ENCODE assay signal across 10 cellular contexts in genomic region chr3:72273615-72274014, GRCh38.
A peak's percentile ranks its signal among the peaks of the same experiment; 100 is the strongest.
DNase-seq lines count a peak whose midpoint lies in the region; ATAC-seq and TF ChIP-seq lines count a peak whose summit lies in the region.
"Had no signal": no experiment of that assay in that cellular context is flagged by ENCODE, and none has a peak within 500 bp of the region (broad histone marks: within the 10 kb centered on the region; RNA-seq: fewer than 3 reads in every experiment).

No MANE protein-coding gene starts in this region.

- in situ Hi-C loops in mammary epithelial cell (cut with MboI; ENCODE audit: low sequenced_read_pairs in 2 of 2) (loop anchor here in 1 of 2 donors (25.0 kb wide), 1 partner anchor 311 kb away; no protein-coding TSS in a partner anchor), astrocyte of the spinal cord (cut with HindIII; ENCODE audit: low sequenced_read_pairs) (no loop called here), ACHN (cut with HindIII; ENCODE audit: low pct_ligation_motif_present, low pct_unique_long_range_greater_than_20kb, low sequenced_read_pairs) (no loop called here)

- H2AFZ ChIP-seq in mammary epithelial cell (ENCODE audit: low read depth, low read length) (no peak overlapping the region), MM.1S (ENCODE audit: low read length) (no peak overlapping the region)

- no peak for ATAC-seq in HG02970 (IDR thresholded peaks at IDR 0.05; ENCODE audit: low FRiP score, unreplicated experiment)

- intact Hi-C loops in MCF 10A (cut with micrococcal nuclease), result loop anchor here (5.0 to 10.0 kb wide), 4 partner anchors 64 to 549 kb away; partner anchors contain the start of gene RYBP
- intact Hi-C loops in mammary epithelial cell (cut with micrococcal nuclease), result no loop called here
- intact Hi-C loops in uterus (cut with DNase I; ENCODE audit: low total_unique reads), result no loop called here

- peak overlapping the region; percentile 82 for H3K27ac Mint-ChIP-seq in MCF 10A (ENCODE audit: low read depth, unreplicated experiment)

- peak overlapping the region; percentile 4 for H3K4me3 Mint-ChIP-seq in MCF 10A (ENCODE audit: unreplicated experiment)

- H3K4me3 ChIP-seq in mammary epithelial cell (replicated peaks in 1 of 3; ENCODE audit: insufficient read depth in 1 of 3, low read depth in 2 of 3, low read length in 3 of 3) (no peak overlapping the region), astrocyte of the spinal cord (ENCODE audit: low read depth, low read length) (no peak overlapping the region), uterus (no peak overlapping the region), MM.1S (ENCODE audit: low read length) (no peak overlapping the region)

- H3K79me2 ChIP-seq in mammary epithelial cell (ENCODE audit: insufficient read depth, low read length) (no peaks in the 10 kb centered on the region), MM.1S (ENCODE audit: low read length) (no peaks in the 10 kb centered on the region)

- no peak overlapping the region for H3K9ac ChIP-seq in mammary epithelial cell (ENCODE audit: insufficient read depth, low read length)
- no peak overlapping the region for H3K9ac ChIP-seq in MM.1S (ENCODE audit: low read length)

- H3K9me3 ChIP-seq in mammary epithelial cell (replicated peaks; ENCODE audit: insufficient read depth, low read length) (no peaks in the 10 kb centered on the region), uterus (no peaks in the 10 kb centered on the region), MM.1S (replicated peaks; ENCODE audit: insufficient read depth, low read length) (no peaks in the 10 kb centered on the region)

- H3F3A ChIP-seq in MM.1S (ENCODE audit: insufficient read depth, low read length), result 0 out of 2 replicates have a peak, but pooled peaks cover 3% of the 10 kb centered on the region

- DNase-seq in MCF 10A (ENCODE audit: unreplicated experiment), result no peak
- DNase-seq in mammary epithelial cell, result no peak
- peak; percentile 94 for DNase-seq in astrocyte of the spinal cord (ENCODE audit: low read depth, low spot score)
- no peak for DNase-seq in uterus
- no peak for DNase-seq in MM.1S
- DNase-seq in ACHN, result no peak
- DNase-seq: 8988T; activated T-cell treated with anti-CD3 and anti-CD28 coated beads, Interleukin-2, amount 50 U/mL, for 48 hours had no signal

- no peaks in the 10 kb centered on the region for H3K36me3 ChIP-seq in mammary epithelial cell (ENCODE audit: insufficient read depth, low read length)
- no peaks in the 10 kb centered on the region for H3K36me3 ChIP-seq in uterus
- no peaks in the 10 kb centered on the region for H3K36me3 ChIP-seq in MM.1S (replicated peaks; ENCODE audit: insufficient read depth, low read length)

- H3K27ac ChIP-seq in mammary epithelial cell (ENCODE audit: insufficient read depth, low read depth, low read length) (no peak overlapping the region), layer of hippocampus (ENCODE audit: low read depth, low read length) (peak overlapping the region; percentile 89), uterus (peak overlapping the region; percentile 61 to 79), MM.1S (ENCODE audit: low read length) (no peak overlapping the region)

- TF ChIP-seq CTCF in MCF 10A (IDR thresholded peaks at IDR 0.05; ENCODE audit: unreplicated experiment), result no peak
- TF ChIP-seq CTCF in mammary epithelial cell (conservative IDR thresholded peaks at IDR 0.05 in 1 of 2, IDR thresholded peaks at IDR 0.05 in 1 of 2; ENCODE audit: extremely low read depth in 1 of 2, insufficient read depth in 1 of 2, low read depth in 1 of 2, low read length in 2 of 2), result no peak
- TF ChIP-seq CTCF in astrocyte of the spinal cord (IDR thresholded peaks at IDR 0.05; ENCODE audit: low read depth, low read length), result no peak
- no peak for TF ChIP-seq CTCF in uterus (IDR thresholded peaks at IDR 0.05)
- TF ChIP-seq CTCF in MM.1S (IDR thresholded peaks at IDR 0.05; ENCODE audit: low read length), result no peak

- H3K36me3 Mint-ChIP-seq in MCF 10A (ENCODE audit: insufficient read depth, unreplicated experiment), result peaks cover 5% of the 10 kb centered on the region

- H3K4me1 ChIP-seq in mammary epithelial cell (ENCODE audit: insufficient read depth, low read length), result peaks cover 10% of the 10 kb centered on the region
- H3K4me1 ChIP-seq in uterus, result peaks cover 3 to 5% of the 10 kb centered on the region in 2 donors
- H3K4me1 ChIP-seq in MM.1S (ENCODE audit: low read length), result peaks cover 17% of the 10 kb centered on the region

- H4K20me1 ChIP-seq in mammary epithelial cell (ENCODE audit: insufficient read depth, low read length) (no peaks in the 10 kb centered on the region), MM.1S (ENCODE audit: insufficient read depth, low read length) (no peaks in the 10 kb centered on the region)

- no peaks in the 10 kb centered on the region for H3K9me2 ChIP-seq in MM.1S (replicated peaks; ENCODE audit: insufficient read depth, low read length)

- POLR2A ChIA-PET in MCF 10A (lab: Yijun Ruan, JAX), result no interaction called here

- 50% methylated on average over 5 of the region's 6 CpGs for WGBS in mammary epithelial cell (ENCODE audit: low coverage, missing lambda C conversion rate)

- BruUV-seq in MCF 10A (replicated peaks; lab: Mats Ljungman, UMichigan) (no TSS peak), mammary epithelial cell (replicated peaks; lab: Mats Ljungman, UMichigan) (no TSS peak)

- CTCF ChIA-PET in MCF 10A (lab: Yijun Ruan, JAX), result no interaction called here
- CTCF ChIA-PET in mammary epithelial cell (lab: Charles Lee; ENCODE audit: low non-redundant PET), result no interaction called here

- peaks cover 30% of the 10 kb centered on the region for H3K4me1 Mint-ChIP-seq in MCF 10A (ENCODE audit: insufficient read depth, unreplicated experiment)

- H3K27me3 Mint-ChIP-seq in MCF 10A (ENCODE audit: insufficient read depth, unreplicated experiment), result no peaks in the 10 kb centered on the region

- H3K9me3 Mint-ChIP-seq in MCF 10A (ENCODE audit: unreplicated experiment), result no peaks in the 10 kb centered on the region

- dilution Hi-C loops in mammary epithelial cell (cut with HindIII; ENCODE audit: low sequenced_read_pairs), result no loop called here

- TF ChIP-seq POLR2A in uterus (IDR thresholded peaks at IDR 0.05), result no peak

- H3K27me3 ChIP-seq in mammary epithelial cell (ENCODE audit: insufficient read depth, low read length) (peaks cover 6% of the 10 kb centered on the region), layer of hippocampus (ENCODE audit: control insufficient read depth, insufficient read depth, low read length) (no peaks in the 10 kb centered on the region), uterus (no peaks in the 10 kb centered on the region), MM.1S (replicated peaks; ENCODE audit: insufficient read depth, low read length) (no peaks in the 10 kb centered on the region)

- H3K4me2 ChIP-seq in mammary epithelial cell (ENCODE audit: insufficient read depth, low read depth, low read length) (no peak overlapping the region), MM.1S (ENCODE audit: low read depth, low read length) (no peak overlapping the region)

Comparison
In these comparisons a context has a peak if more than half of its experiments do, and no peak if none do; other contexts are left out.
1. H3K27ac ChIP-seq: peak in layer of hippocampus (single experiment) and uterus (2 of 2); none in mammary epithelial cell (single experiment) and MM.1S (single experiment).